Comparison of ENCODE assay signal across 33 cellular contexts in the genomic region with DNA sequence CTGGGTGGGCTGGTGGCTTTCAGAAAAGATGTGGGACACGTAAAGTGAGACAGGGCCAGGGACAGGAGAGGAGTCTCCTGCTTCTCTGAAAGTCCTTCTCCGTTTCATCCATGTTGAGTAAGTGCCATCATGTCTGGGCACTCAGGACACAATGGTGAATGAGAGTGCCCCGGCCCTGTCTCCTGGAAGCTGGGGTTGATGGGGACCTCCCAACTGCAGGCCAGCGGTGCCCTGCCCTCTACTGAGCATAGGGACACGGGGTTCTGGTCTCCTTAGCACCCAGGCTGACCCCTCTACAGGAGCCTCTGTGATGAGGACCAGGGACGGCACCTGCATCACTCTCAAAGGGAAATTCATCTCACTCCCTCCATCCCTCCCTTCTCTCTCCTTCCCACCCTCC.
"Had no signal": no experiment of that assay in that cellular context is flagged by ENCODE, and none has a peak within 500 bp of the region (broad histone marks: within the 10 kb centered on the region; RNA-seq: fewer than 3 reads in every experiment).

No MANE protein-coding gene starts in this region.

- H3K36me3 ChIP-seq: ascending aorta, breast epithelium, cardiac muscle cell, esophagus squamous epithelium, gastroesophageal sphincter, heart right ventricle had no signal

- DNase-seq: activated CD4-positive, alpha-beta memory T cell treated with anti-CD3 and anti-CD28 coated beads for 36 hours; activated CD4-positive, alpha-beta T cell treated with anti-CD3 and anti-CD28 coated beads for 36 hours; activated CD4-positive, alpha-beta T cell treated with anti-CD3 and anti-CD28 coated beads, Interleukin-2, amount 10 ng/mL, durations not matched to agents 24 days and 14 days; activated CD4-positive, CD25-positive, alpha-beta regulatory T cell; activated CD4-positive, CD25-positive, alpha-beta regulatory T cell treated with anti-CD3 and anti-CD28 coated beads, Interleukin-2, amount 50 U/mL, for 72 hours; activated CD8-positive, alpha-beta memory T cell treated with anti-CD3 and anti-CD28 coated beads, Interleukin-2, amount 10 ng/mL, durations not matched to agents 7 days and 5 days; activated CD8-positive, alpha-beta memory T cell treated with anti-CD3 and anti-CD28 coated beads, Interleukin-2, amount 50 U/mL, for 4 hours; activated CD8-positive, alpha-beta T cell treated with anti-CD3 and anti-CD28 coated beads, Interleukin-2, amount 10 ng/mL, durations not matched to agents 7 days and 5 days; activated gamma-delta T cell treated with Interleukin-2 at 50 U/mL for 16 hours; activated naive CD4-positive, alpha-beta T cell treated with anti-CD3 and anti-CD28 coated beads, Interleukin-2, amount 50 U/mL, for 16 hours; activated naive CD4-positive, alpha-beta T cell treated with Interleukin-2 at 50 U/mL for 16 hours; activated T-cell treated with anti-CD3 and anti-CD28 coated beads, Interleukin-2, amount 50 U/mL, for 1 hour; activated T-cell treated with anti-CD3 and anti-CD28 coated beads, Interleukin-2, amount 50 U/mL, for 48 hours; cortex of kidney; dermis blood vessel endothelial cell; effector CD4-positive, alpha-beta T cell; effector memory CD8-positive, alpha-beta T cell; esophagus squamous epithelium; foreskin melanocyte; heart right ventricle; T-helper 2 cell had no signal

- H3K4me3 Mint-ChIP-seq: activated CD4-positive, alpha-beta memory T cell treated with anti-CD3 and anti-CD28 coated beads for 36 hours; activated CD4-positive, alpha-beta T cell treated with anti-CD3 and anti-CD28 coated beads for 36 hours; activated CD4-positive, alpha-beta T cell treated with anti-CD3 and anti-CD28 coated beads, Interleukin-2, amount 10 ng/mL, durations not matched to agents 24 days and 14 days; activated CD8-positive, alpha-beta memory T cell treated with anti-CD3 and anti-CD28 coated beads, Interleukin-2, amount 10 ng/mL, durations not matched to agents 7 days and 5 days; activated CD8-positive, alpha-beta T cell treated with anti-CD3 and anti-CD28 coated beads, Interleukin-2, amount 10 ng/mL, durations not matched to agents 7 days and 5 days; activated naive CD8-positive, alpha-beta T cell; activated T-helper 1 cell treated with anti-CD3 and anti-CD28 coated beads, Interleukin-12 subunit alpha, Interleukin-12 subunit beta, Interleukin-2, Interleukin-4 antibody, amounts not matched to agents 30 ng/mL and 10 ng/mL and 1 ng/mL, durations not matched to agents 14 hours and 24 hours and 36 hours; brain; central memory CD8-positive, alpha-beta T cell; effector memory CD8-positive, alpha-beta T cell had no signal

- H3K36me3 Mint-ChIP-seq: activated CD4-positive, alpha-beta memory T cell treated with anti-CD3 and anti-CD28 coated beads for 36 hours; activated CD8-positive, alpha-beta memory T cell treated with anti-CD3 and anti-CD28 coated beads, Interleukin-2, amount 10 ng/mL, durations not matched to agents 7 days and 5 days; activated naive CD8-positive, alpha-beta T cell; brain had no signal

- H3K27ac Mint-ChIP-seq: activated CD4-positive, alpha-beta memory T cell treated with anti-CD3 and anti-CD28 coated beads for 36 hours; activated CD4-positive, alpha-beta T cell treated with anti-CD3 and anti-CD28 coated beads for 36 hours; activated CD4-positive, alpha-beta T cell treated with anti-CD3 and anti-CD28 coated beads, Interleukin-2, amount 10 ng/mL, durations not matched to agents 24 days and 14 days; activated CD8-positive, alpha-beta memory T cell treated with anti-CD3 and anti-CD28 coated beads, Interleukin-2, amount 10 ng/mL, durations not matched to agents 7 days and 5 days; activated CD8-positive, alpha-beta T cell treated with anti-CD3 and anti-CD28 coated beads, Interleukin-2, amount 10 ng/mL, durations not matched to agents 7 days and 5 days; activated naive CD8-positive, alpha-beta T cell; activated T-helper 1 cell treated with anti-CD3 and anti-CD28 coated beads, Interleukin-12 subunit alpha, Interleukin-12 subunit beta, Interleukin-2, Interleukin-4 antibody, amounts not matched to agents 30 ng/mL and 10 ng/mL and 1 ng/mL, durations not matched to agents 14 hours and 24 hours and 36 hours; activated T-helper 2 cell treated with anti-CD3 and anti-CD28 coated beads, Interferon-gamma antibody, Interleukin-2, Interleukin-4, amounts not matched to agents 10 μg/mL and 5 μg/mL and 100 μg/mL, durations not matched to agents 14 hours and 24 hours and 36 hours; brain; effector memory CD8-positive, alpha-beta T cell had no signal

- H3K9me3 ChIP-seq: ascending aorta, breast epithelium, esophagus squamous epithelium, gastroesophageal sphincter, heart right ventricle had no signal

- FAIRE-seq: colon, endothelial cell of umbilical vein had no signal

- H3K27me3 ChIP-seq: ascending aorta had no signal

- H3K4me1 Mint-ChIP-seq: activated CD4-positive, alpha-beta T cell treated with anti-CD3 and anti-CD28 coated beads for 36 hours; activated CD4-positive, alpha-beta T cell treated with anti-CD3 and anti-CD28 coated beads, Interleukin-2, amount 10 ng/mL, durations not matched to agents 24 days and 14 days; activated CD8-positive, alpha-beta memory T cell treated with anti-CD3 and anti-CD28 coated beads, Interleukin-2, amount 10 ng/mL, durations not matched to agents 7 days and 5 days; central memory CD8-positive, alpha-beta T cell had no signal

- H3K9me3 Mint-ChIP-seq: activated CD4-positive, alpha-beta memory T cell treated with anti-CD3 and anti-CD28 coated beads for 36 hours; activated CD4-positive, alpha-beta T cell treated with anti-CD3 and anti-CD28 coated beads, Interleukin-2, amount 10 ng/mL, durations not matched to agents 24 days and 14 days; activated T-helper 1 cell treated with anti-CD3 and anti-CD28 coated beads, Interleukin-12 subunit alpha, Interleukin-12 subunit beta, Interleukin-2, Interleukin-4 antibody, amounts not matched to agents 30 ng/mL and 10 ng/mL and 1 ng/mL, durations not matched to agents 14 hours and 24 hours and 36 hours; activated T-helper 2 cell treated with anti-CD3 and anti-CD28 coated beads, Interferon-gamma antibody, Interleukin-2, Interleukin-4, amounts not matched to agents 10 μg/mL and 5 μg/mL and 100 μg/mL, durations not matched to agents 14 hours and 24 hours and 36 hours; brain; central memory CD8-positive, alpha-beta T cell; effector memory CD8-positive, alpha-beta T cell had no signal

- H3K4me1 ChIP-seq: ascending aorta, breast epithelium, esophagus squamous epithelium, gastroesophageal sphincter, heart right ventricle had no signal

- H3K27me3 Mint-ChIP-seq: activated CD4-positive, alpha-beta T cell treated with anti-CD3 and anti-CD28 coated beads, Interleukin-2, amount 10 ng/mL, durations not matched to agents 24 days and 14 days; activated CD8-positive, alpha-beta memory T cell treated with anti-CD3 and anti-CD28 coated beads, Interleukin-2, amount 10 ng/mL, durations not matched to agents 7 days and 5 days had no signal

- ATAC-seq: activated CD4-positive, alpha-beta T cell treated with anti-CD3 and anti-CD28 coated beads for 36 hours; activated CD8-positive, alpha-beta memory T cell treated with anti-CD3 and anti-CD28 coated beads, Interleukin-2, amount 10 ng/mL, durations not matched to agents 7 days and 5 days; activated CD8-positive, alpha-beta T cell treated with anti-CD3 and anti-CD28 coated beads, Interleukin-2, amount 10 ng/mL, durations not matched to agents 7 days and 5 days; effector memory CD8-positive, alpha-beta T cell; gastroesophageal sphincter; heart right ventricle had no signal

- H3K27ac ChIP-seq: ascending aorta, breast epithelium, cardiac muscle cell, epithelial cell of prostate, esophagus squamous epithelium, gastroesophageal sphincter, heart right ventricle had no signal

- H3K4me3 ChIP-seq: ascending aorta, breast epithelium, cardiac muscle cell, esophagus squamous epithelium, gastroesophageal sphincter, heart right ventricle had no signal
